In the genomic region with DNA sequence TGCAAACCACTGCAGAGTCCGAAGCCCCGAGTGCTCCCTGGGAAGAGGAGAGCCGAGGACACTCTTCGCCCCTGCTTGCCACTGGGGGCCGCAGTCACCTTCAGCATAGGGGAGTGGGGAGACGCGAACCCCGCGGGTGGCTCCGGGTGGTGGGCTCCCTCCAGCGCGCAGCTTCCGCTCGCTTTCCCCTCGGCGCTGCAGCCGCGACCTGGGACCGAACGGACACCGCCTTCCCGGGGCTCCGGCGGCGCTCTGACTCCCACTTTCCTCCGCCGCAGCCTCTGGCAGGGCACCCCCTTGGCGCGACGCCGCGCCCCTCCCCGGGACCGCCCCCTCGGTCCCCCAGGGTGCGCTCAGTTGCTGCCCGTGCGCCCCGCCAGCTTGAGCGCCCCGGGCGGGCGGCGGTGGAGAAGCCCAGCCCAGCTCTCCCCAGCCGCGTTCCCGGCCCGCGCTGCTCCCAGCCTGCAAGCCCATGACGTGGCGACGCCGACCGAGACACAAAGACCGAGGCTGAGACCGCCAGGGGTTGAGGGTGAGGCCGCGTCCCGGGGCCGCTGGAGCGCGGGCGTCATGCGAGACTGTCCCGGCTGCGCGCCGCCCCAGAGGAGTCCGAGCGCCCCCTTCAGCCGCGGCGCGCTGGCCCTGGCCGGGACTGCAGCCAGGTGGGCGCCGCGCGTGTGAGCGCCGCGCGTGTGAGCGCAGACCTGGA, we compare ENCODE assay signal across 9 cellular contexts. TPM values are rescaled to one million over a fixed set of nuclear protein-coding genes. Genes with fewer than 3 reads are reported as not detected.
A peak's percentile ranks its signal among the peaks of the same experiment; 100 is the strongest.
DNase-seq lines count a peak whose midpoint lies in the region; ATAC-seq, FAIRE-seq and TF ChIP-seq lines count a peak whose summit lies in the region.
"Had no signal": no experiment of that assay in that cellular context is flagged by ENCODE, and none has a peak within 500 bp of the region (broad histone marks: within the 10 kb centered on the region; RNA-seq: fewer than 3 reads in every experiment).

TSS of gene MINAR1 (plus strand) at position 701 of the 709 bp plus-strand sequence. CDS start 23,812 bp downstream, outside the sequence.

- peak within 1 kb of the TSS; percentile 94 for H3K4me2 ChIP-seq in A549

- in situ Hi-C loops in GM13977 (cut with MboI; ENCODE audit: low pct_unique_long_range_greater_than_20kb, low sequenced_read_pairs, unreplicated experiment): no loop called here

- H3K27me3 ChIP-seq in sigmoid colon: peaks cover 6 to 67% (median 49%) of the 10 kb centered on the region in 3 donors

- peak within 1 kb of the TSS; percentile 28 to 67; a peak in 4 of 6 replicates for H3K27ac ChIP-seq in A549
- H3K27ac ChIP-seq in sigmoid colon: no peak within 1 kb of the TSS

- peaks cover 5% of the 10 kb centered on the region for H3K4me1 Mint-ChIP-seq in activated T-cell treated with anti-CD3 and anti-CD28 coated beads, Interleukin-2, amount 50 U/mL, for 4 hours (ENCODE audit: low read depth)

- peak within 1 kb of the TSS; percentile 58 for H3K4me3 ChIP-seq in A549
- peak within 1 kb of the TSS; percentile 2 to 50 (median 38) for H3K4me3 ChIP-seq in sigmoid colon

- TF ChIP-seq RAD21 in A549 (conservative IDR thresholded peaks at IDR 0.05 in 1 of 2, IDR thresholded peaks at IDR 0.05 in 1 of 2): peak; percentile 23 to 51; a peak in 2 of 5 replicates

- TF ChIP-seq POLR2A in A549 (IDR thresholded peaks at IDR 0.05; ENCODE audit: low read length) (no peak), sigmoid colon (IDR thresholded peaks at IDR 0.05) (no peak)

- POLR2A ChIA-PET in A549 (lab: Yijun Ruan, JAX): interaction anchor here (1.0 kb wide), 1 partner anchor 492 kb away, joined by 3 read pairs; no protein-coding TSS in a partner anchor

- 29% methylated on average over 27 of the region's 84 CpGs for WGBS in A549 (ENCODE audit: missing lambda C conversion rate)
- WGBS in sigmoid colon, 2 donors: 1% methylated on average over 84 of the region's 84 CpGs

- H3K36me3 ChIP-seq in sigmoid colon: no peaks in the 10 kb centered on the region

- H3K27me3 Mint-ChIP-seq in activated T-cell treated with anti-CD3 and anti-CD28 coated beads, Interleukin-2, amount 50 U/mL, for 4 hours (ENCODE audit: low read depth): peaks cover 66% of the 10 kb centered on the region

- H3K9me3 ChIP-seq in A549 (no peaks in the 10 kb centered on the region), sigmoid colon (no peaks in the 10 kb centered on the region)

- TF ChIP-seq EP300 in A549 (IDR thresholded peaks at IDR 0.05): no peak
- TF ChIP-seq EP300 in sigmoid colon (IDR thresholded peaks at IDR 0.05): no peak

- TF ChIP-seq CTCF in A549 (IDR thresholded peaks at IDR 0.05): peak; percentile 52
- TF ChIP-seq CTCF in GM13977 (IDR thresholded peaks at IDR 0.05; ENCODE audit: extremely low read depth, insufficient read depth, missing control alignments): peak; percentile 29
- TF ChIP-seq CTCF in sigmoid colon (IDR thresholded peaks at IDR 0.05): no peak

- no peaks in the 10 kb centered on the region for H3K36me3 Mint-ChIP-seq in activated T-cell treated with anti-CD3 and anti-CD28 coated beads, Interleukin-2, amount 50 U/mL, for 4 hours (ENCODE audit: insufficient read depth)

- intact Hi-C loops in left cardiac atrium (cut with DNase I) (loop anchor here in 1 of 2 donors (5.0 kb wide), 1 partner anchor 49 kb away; no protein-coding TSS in a partner anchor), sigmoid colon (cut with DNase I) (no loop called here)

- DNase-seq in A549 (ENCODE audit: low read depth in 1 of 2, low spot score in 1 of 2) (peak; percentile 39 to 50), GM13977 (ENCODE audit: low spot score) (peak; percentile 48), left cardiac atrium (peak; percentile 36), sigmoid colon (no peak), putamen (ENCODE audit: low spot score) (no peak), DMS79 treated with DMSO at 0.1 percent for 48 hours (lab: John Stamatoyannopoulos, UW) (no peak)
- DNase-seq in activated T-cell treated with anti-CD3 and anti-CD28 coated beads, Interleukin-2, amount 50 U/mL, for 4 hours: no peak

- CTCF ChIA-PET in A549 (lab: Yijun Ruan, JAX): interaction anchor here (0.6 to 4.0 kb wide), 23 partner anchors 9 to 1581 kb away, joined by 3 to 28 read pairs (median 6); no protein-coding TSS in a partner anchor

- H3K9me3 Mint-ChIP-seq in activated T-cell treated with anti-CD3 and anti-CD28 coated beads, Interleukin-2, amount 50 U/mL, for 4 hours: no peaks in the 10 kb centered on the region

- no peak within 1 kb of the TSS for H3K4me3 Mint-ChIP-seq in activated T-cell treated with anti-CD3 and anti-CD28 coated beads, Interleukin-2, amount 50 U/mL, for 4 hours

- ATAC-seq in A549: peak; percentile 79 to 91
- ATAC-seq in activated T-cell treated with anti-CD3 and anti-CD28 coated beads, Interleukin-2, amount 50 U/mL, for 4 hours: peak; percentile 56 to 60
- ATAC-seq in left cardiac atrium: peak; percentile 82 to 84
- ATAC-seq in GM21786 (IDR thresholded peaks at IDR 0.05; ENCODE audit: unreplicated experiment): no peak
- ATAC-seq: HCT116 had no signal

- FAIRE-seq in A549 (lab: Jason Lieb, UNC): no peak

- H3K4me1 ChIP-seq in A549: no peaks in the 10 kb centered on the region
- peaks cover 0 to 21% (median 20%) of the 10 kb centered on the region in 4 donors for H3K4me1 ChIP-seq in sigmoid colon

TF ChIP-seq in A549, 52 proteins besides CTCF, POLR2A, EP300 and RAD21:
- TF ChIP-seq SMC3 (IDR thresholded peaks at IDR 0.05) (peak; percentile 26; the same call in 1 of the 3 replicates), MYC (IDR thresholded peaks at IDR 0.05; ENCODE audit: borderline replicate concordance, low read length) (no peak)

RNA-seq across cellular contexts. Expression of gene MINAR1, which starts in this region (rescaled TPM):
- polyA plus RNA-seq in A549 (2011; rRNA removed) (0.88 and 1.5 TPM in 2 replicates), A549 (2017; fragmentation: RNase III; extraction: RNeasy Plus Mini Kit Qiagen cat#74134 plus additional on column Dnase treatment) (0.71 to 0.87 TPM (median 0.71 TPM) in 3 replicates), sigmoid colon (under 1 TPM in 1 of 3 donors, not detected in 2; 0.16 TPM)
- polyA plus RNA-seq in A549 (2012; cell fraction: cytosol; rRNA removed): 0.13 and 0.16 TPM in 2 replicates
- 0.34 and 0.53 TPM in 2 replicates for polyA plus RNA-seq in A549 (2012; cell fraction: nucleus; rRNA removed)
- 1.7 and 2.3 TPM in 2 replicates for polyA minus RNA-seq in A549 (2011; rRNA and poly(A)+ RNA removed)
- under 1 TPM; 0.42 to 0.63 (median 0.43) TPM for total RNA-seq in activated T-cell treated with anti-CD3 and anti-CD28 coated beads, Interleukin-2, amount 50 U/mL, for 4 hours
- total RNA-seq in left cardiac atrium (under 1 TPM; 0.12 to 0.34 TPM), sigmoid colon (under 1 TPM; 0.14 to 0.36 (median 0.22) TPM)

Comparison
In these comparisons a context has a peak if more than half of its experiments do, and no peak if none do; other contexts are left out.
1. Peak in ATAC-seq in activated T-cell treated with anti-CD3 and anti-CD28 coated beads, Interleukin-2, amount 50 U/mL, for 4 hours; RNA of the gene not detected or under 1 TPM.
2. Peak in DNase-seq and ATAC-seq in left cardiac atrium; RNA of the gene not detected or under 1 TPM.
3. DNase-seq: peak in A549 (2 of 2) and GM13977 (single experiment); none in activated T-cell treated with anti-CD3 and anti-CD28 coated beads, Interleukin-2, amount 50 U/mL, for 4 hours (single experiment), sigmoid colon (single experiment), putamen (single experiment) and DMS79 treated with DMSO at 0.1 percent for 48 hours (single experiment).
4. H3K27ac ChIP-seq: peak in A549 (2 of 2); none in sigmoid colon (0 of 4).
5. CTCF ChIP-seq: peak in A549 (single experiment) and GM13977 (single experiment); none in sigmoid colon (0 of 4).